Comparison of ENCODE assay signal across 8 cellular contexts in the genomic region with DNA sequence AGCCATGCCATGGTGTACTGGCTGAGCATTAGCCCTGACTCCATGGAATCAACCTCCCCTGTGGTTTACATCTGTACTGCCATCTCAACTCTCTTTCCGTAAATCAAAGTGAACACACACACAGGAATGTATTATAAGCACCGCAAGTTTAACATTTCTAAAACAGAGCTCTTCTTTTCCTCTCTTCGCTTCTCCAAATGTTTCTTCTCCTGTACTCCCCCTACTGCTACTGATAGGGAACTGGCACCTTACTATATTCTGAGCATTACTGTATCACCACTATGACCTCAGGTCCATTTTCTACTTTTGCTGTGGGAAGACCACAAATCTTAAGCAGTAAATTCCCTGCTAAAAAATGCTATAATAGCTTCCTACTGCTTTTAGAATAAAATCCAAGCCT.
DNase-seq lines count a peak whose midpoint lies in the region; ATAC-seq and TF ChIP-seq lines count a peak whose summit lies in the region.

No MANE protein-coding gene starts in this region.

- no peak overlapping the region for H3K4me3 ChIP-seq in astrocyte of the spinal cord (ENCODE audit: low read depth, low read length)

- no peaks in the 10 kb centered on the region for H3K36me3 Mint-ChIP-seq in activated T-helper 1 cell treated with anti-CD3 and anti-CD28 coated beads, Interleukin-12 subunit alpha, Interleukin-12 subunit beta, Interleukin-2, Interleukin-4 antibody, amounts not matched to agents 30 ng/mL and 10 ng/mL and 1 ng/mL, durations not matched to agents 14 hours and 24 hours and 36 hours (ENCODE audit: low read depth)

- TF ChIP-seq CTCF in astrocyte of the spinal cord (IDR thresholded peaks at IDR 0.05; ENCODE audit: low read depth, low read length) = peak; percentile 21

- H3K9me3 Mint-ChIP-seq in activated T-helper 1 cell treated with anti-CD3 and anti-CD28 coated beads, Interleukin-12 subunit alpha, Interleukin-12 subunit beta, Interleukin-2, Interleukin-4 antibody, amounts not matched to agents 30 ng/mL and 10 ng/mL and 1 ng/mL, durations not matched to agents 14 hours and 24 hours and 36 hours = no peaks in the 10 kb centered on the region

- no peak overlapping the region for H3K27ac Mint-ChIP-seq in activated T-helper 1 cell treated with anti-CD3 and anti-CD28 coated beads, Interleukin-12 subunit alpha, Interleukin-12 subunit beta, Interleukin-2, Interleukin-4 antibody, amounts not matched to agents 30 ng/mL and 10 ng/mL and 1 ng/mL, durations not matched to agents 14 hours and 24 hours and 36 hours

- TF ChIP-seq POLR2A in GM18505 (IDR thresholded peaks at IDR 0.05; ENCODE audit: borderline replicate concordance, extremely low read depth, insufficient read depth, insufficient read length) = no peak

- H3K4me3 Mint-ChIP-seq in activated T-helper 1 cell treated with anti-CD3 and anti-CD28 coated beads, Interleukin-12 subunit alpha, Interleukin-12 subunit beta, Interleukin-2, Interleukin-4 antibody, amounts not matched to agents 30 ng/mL and 10 ng/mL and 1 ng/mL, durations not matched to agents 14 hours and 24 hours and 36 hours = no peak overlapping the region

- intact Hi-C loops in activated T-helper 1 cell treated with anti-CD3 and anti-CD28 coated beads, Interleukin-12 subunit alpha, Interleukin-12 subunit beta, Interleukin-2, Interleukin-4 antibody, amounts not matched to agents 30 ng/mL and 10 ng/mL and 1 ng/mL, durations not matched to agents 14 hours and 24 hours and 36 hours (cut with micrococcal nuclease) = no loop called here

- ATAC-seq in GM18868 (IDR thresholded peaks at IDR 0.05; ENCODE audit: unreplicated experiment) (peak; percentile 41), GM18505 (IDR thresholded peaks at IDR 0.05; ENCODE audit: unreplicated experiment) (no peak)

- DNase-seq in A172 (ENCODE audit: low spot score) = peak; percentile 25
- peak; percentile 8 for DNase-seq in HuH-7 (ENCODE audit: low spot score)
- peak; percentile 4 for DNase-seq in astrocyte of the spinal cord (ENCODE audit: low read depth, low spot score)
- DNase-seq in NCI-H2171 (lab: John Stamatoyannopoulos, UW) = no peak
- DNase-seq in hippocampal formation (lab: John Stamatoyannopoulos, UW) = no peak
- no peak for DNase-seq in activated T-helper 1 cell treated with anti-CD3 and anti-CD28 coated beads, Interleukin-12 subunit alpha, Interleukin-12 subunit beta, Interleukin-2, Interleukin-4 antibody, amounts not matched to agents 30 ng/mL and 10 ng/mL and 1 ng/mL, durations not matched to agents 14 hours and 24 hours and 36 hours (ENCODE audit: low spot score)

- peaks cover 2% of the 10 kb centered on the region for H3K27me3 Mint-ChIP-seq in activated T-helper 1 cell treated with anti-CD3 and anti-CD28 coated beads, Interleukin-12 subunit alpha, Interleukin-12 subunit beta, Interleukin-2, Interleukin-4 antibody, amounts not matched to agents 30 ng/mL and 10 ng/mL and 1 ng/mL, durations not matched to agents 14 hours and 24 hours and 36 hours (ENCODE audit: insufficient read depth)

- in situ Hi-C loops in astrocyte of the spinal cord (cut with HindIII; ENCODE audit: low sequenced_read_pairs) = no loop called here

- no peaks in the 10 kb centered on the region for H3K4me1 Mint-ChIP-seq in activated T-helper 1 cell treated with anti-CD3 and anti-CD28 coated beads, Interleukin-12 subunit alpha, Interleukin-12 subunit beta, Interleukin-2, Interleukin-4 antibody, amounts not matched to agents 30 ng/mL and 10 ng/mL and 1 ng/mL, durations not matched to agents 14 hours and 24 hours and 36 hours (ENCODE audit: low read depth)

Comparison
In these comparisons a context has a peak if more than half of its experiments do, and no peak if none do; other contexts are left out.
1. DNase-seq: peak in A172 (single experiment), HuH-7 (single experiment) and astrocyte of the spinal cord (single experiment); none in NCI-H2171 (single experiment), hippocampal formation (0 of 2) and activated T-helper 1 cell treated with anti-CD3 and anti-CD28 coated beads, Interleukin-12 subunit alpha, Interleukin-12 subunit beta, Interleukin-2, Interleukin-4 antibody, amounts not matched to agents 30 ng/mL and 10 ng/mL and 1 ng/mL, durations not matched to agents 14 hours and 24 hours and 36 hours (single experiment).